2 cellular contexts compared by ENCODE assay signal in the genomic region with DNA sequence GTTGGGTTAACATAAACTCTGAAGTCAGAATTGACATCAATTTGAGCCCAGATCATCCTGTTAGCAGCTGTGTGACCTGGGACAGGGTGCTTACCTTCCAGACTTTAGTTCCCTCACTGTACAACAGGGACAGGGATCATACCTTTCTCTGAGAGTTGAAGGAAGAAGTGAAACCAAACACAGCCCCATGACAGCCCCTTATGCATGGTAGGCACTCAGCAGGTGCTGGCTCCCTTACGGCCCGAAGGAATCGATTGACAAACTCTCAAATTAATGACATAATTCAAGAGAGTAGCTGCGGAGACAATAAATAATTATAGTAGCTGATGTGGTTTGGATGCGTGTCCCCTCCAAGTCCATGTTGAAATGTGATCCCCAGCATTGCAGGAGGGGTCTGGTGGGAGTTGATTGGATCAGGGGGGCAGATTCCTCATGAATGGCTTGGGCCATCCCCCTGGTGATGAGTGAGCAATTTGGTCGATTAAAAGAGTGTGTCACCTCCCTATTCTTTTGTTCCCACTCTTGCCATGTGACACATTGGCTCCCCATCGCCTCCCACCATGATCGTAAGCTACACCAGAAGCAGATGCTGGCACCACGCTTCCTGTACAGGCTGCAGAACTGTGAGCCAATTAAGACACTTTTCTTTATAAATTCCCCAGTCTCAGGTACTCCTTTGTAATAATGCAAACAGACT.
TF ChIP-seq lines count a peak whose summit lies in the region.

No MANE protein-coding gene starts in this region.

TF ChIP-seq in GM23338, 12 proteins besides CTCF, POLR2A, EP300 and RAD21:
- TF ChIP-seq ZNF331 (CRISPR knock-in tag; IDR thresholded peaks at IDR 0.05; ENCODE audit: low read depth): no peak
- TF ChIP-seq, protein P1, sequence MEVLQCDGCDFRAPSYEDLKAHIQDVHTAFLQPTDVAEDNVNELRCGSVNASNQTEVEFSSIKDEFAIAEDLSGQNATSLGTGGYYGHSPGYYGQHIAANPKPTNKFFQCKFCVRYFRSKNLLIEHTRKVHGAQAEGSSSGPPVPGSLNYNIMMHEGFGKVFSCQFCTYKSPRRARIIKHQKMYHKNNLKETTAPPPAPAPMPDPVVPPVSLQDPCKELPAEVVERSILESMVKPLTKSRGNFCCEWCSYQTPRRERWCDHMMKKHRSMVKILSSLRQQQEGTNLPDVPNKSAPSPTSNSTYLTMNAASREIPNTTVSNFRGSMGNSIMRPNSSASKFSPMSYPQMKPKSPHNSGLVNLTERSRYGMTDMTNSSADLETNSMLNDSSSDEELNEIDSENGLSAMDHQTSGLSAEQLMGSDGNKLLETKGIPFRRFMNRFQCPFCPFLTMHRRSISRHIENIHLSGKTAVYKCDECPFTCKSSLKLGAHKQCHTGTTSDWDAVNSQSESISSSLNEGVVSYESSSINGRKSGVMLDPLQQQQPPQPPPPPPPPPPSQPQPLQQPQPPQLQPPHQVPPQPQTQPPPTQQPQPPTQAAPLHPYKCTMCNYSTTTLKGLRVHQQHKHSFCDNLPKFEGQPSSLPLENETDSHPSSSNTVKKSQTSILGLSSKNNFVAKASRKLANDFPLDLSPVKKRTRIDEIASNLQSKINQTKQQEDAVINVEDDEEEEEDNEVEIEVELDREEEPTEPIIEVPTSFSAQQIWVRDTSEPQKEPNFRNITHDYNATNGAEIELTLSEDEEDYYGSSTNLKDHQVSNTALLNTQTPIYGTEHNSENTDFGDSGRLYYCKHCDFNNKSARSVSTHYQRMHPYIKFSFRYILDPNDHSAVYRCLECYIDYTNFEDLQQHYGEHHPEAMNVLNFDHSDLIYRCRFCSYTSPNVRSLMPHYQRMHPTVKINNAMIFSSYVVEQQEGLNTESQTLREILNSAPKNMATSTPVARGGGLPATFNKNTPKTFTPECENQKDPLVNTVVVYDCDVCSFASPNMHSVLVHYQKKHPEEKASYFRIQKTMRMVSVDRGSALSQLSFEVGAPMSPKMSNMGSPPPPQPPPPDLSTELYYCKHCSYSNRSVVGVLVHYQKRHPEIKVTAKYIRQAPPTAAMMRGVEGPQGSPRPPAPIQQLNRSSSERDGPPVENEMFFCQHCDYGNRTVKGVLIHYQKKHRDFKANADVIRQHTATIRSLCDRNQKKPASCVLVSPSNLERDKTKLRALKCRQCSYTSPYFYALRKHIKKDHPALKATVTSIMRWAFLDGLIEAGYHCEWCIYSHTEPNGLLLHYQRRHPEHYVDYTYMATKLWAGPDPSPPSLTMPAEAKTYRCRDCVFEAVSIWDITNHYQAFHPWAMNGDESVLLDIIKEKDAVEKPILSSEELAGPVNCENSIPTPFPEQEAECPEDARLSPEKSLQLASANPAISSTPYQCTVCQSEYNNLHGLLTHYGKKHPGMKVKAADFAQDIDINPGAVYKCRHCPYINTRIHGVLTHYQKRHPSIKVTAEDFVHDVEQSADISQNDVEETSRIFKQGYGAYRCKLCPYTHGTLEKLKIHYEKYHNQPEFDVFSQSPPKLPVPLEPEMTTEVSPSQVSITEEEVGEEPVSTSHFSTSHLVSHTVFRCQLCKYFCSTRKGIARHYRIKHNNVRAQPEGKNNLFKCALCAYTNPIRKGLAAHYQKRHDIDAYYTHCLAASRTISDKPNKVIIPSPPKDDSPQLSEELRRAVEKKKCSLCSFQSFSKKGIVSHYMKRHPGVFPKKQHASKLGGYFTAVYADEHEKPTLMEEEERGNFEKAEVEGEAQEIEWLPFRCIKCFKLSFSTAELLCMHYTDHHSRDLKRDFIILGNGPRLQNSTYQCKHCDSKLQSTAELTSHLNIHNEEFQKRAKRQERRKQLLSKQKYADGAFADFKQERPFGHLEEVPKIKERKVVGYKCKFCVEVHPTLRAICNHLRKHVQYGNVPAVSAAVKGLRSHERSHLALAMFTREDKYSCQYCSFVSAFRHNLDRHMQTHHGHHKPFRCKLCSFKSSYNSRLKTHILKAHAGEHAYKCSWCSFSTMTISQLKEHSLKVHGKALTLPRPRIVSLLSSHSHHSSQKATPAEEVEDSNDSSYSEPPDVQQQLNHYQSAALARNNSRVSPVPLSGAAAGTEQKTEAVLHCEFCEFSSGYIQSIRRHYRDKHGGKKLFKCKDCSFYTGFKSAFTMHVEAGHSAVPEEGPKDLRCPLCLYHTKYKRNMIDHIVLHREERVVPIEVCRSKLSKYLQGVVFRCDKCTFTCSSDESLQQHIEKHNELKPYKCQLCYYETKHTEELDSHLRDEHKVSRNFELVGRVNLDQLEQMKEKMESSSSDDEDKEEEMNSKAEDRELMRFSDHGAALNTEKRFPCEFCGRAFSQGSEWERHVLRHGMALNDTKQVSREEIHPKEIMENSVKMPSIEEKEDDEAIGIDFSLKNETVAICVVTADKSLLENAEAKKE (CRISPR knock-in tag; IDR thresholded peaks at IDR 0.05): no peak
- TF ChIP-seq STAT1 (IDR thresholded peaks at IDR 0.05; ENCODE audit: unreplicated experiment): no peak
- TF ChIP-seq NANOG (IDR thresholded peaks at IDR 0.05; ENCODE audit: borderline replicate concordance): no peak
- TF ChIP-seq, protein P2, sequence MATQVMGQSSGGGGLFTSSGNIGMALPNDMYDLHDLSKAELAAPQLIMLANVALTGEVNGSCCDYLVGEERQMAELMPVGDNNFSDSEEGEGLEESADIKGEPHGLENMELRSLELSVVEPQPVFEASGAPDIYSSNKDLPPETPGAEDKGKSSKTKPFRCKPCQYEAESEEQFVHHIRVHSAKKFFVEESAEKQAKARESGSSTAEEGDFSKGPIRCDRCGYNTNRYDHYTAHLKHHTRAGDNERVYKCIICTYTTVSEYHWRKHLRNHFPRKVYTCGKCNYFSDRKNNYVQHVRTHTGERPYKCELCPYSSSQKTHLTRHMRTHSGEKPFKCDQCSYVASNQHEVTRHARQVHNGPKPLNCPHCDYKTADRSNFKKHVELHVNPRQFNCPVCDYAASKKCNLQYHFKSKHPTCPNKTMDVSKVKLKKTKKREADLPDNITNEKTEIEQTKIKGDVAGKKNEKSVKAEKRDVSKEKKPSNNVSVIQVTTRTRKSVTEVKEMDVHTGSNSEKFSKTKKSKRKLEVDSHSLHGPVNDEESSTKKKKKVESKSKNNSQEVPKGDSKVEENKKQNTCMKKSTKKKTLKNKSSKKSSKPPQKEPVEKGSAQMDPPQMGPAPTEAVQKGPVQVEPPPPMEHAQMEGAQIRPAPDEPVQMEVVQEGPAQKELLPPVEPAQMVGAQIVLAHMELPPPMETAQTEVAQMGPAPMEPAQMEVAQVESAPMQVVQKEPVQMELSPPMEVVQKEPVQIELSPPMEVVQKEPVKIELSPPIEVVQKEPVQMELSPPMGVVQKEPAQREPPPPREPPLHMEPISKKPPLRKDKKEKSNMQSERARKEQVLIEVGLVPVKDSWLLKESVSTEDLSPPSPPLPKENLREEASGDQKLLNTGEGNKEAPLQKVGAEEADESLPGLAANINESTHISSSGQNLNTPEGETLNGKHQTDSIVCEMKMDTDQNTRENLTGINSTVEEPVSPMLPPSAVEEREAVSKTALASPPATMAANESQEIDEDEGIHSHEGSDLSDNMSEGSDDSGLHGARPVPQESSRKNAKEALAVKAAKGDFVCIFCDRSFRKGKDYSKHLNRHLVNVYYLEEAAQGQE (IDR thresholded peaks at IDR 0.05; ENCODE audit: unreplicated experiment): no peak
- no peak for TF ChIP-seq POLR2AphosphoS5 (IDR thresholded peaks at IDR 0.05; ENCODE audit: low read depth)
- no peak for TF ChIP-seq CREB1 (CRISPR knock-in tag; IDR thresholded peaks at IDR 0.05; ENCODE audit: low read depth)
- TF ChIP-seq EZH2phosphoT487 (IDR thresholded peaks at IDR 0.05; ENCODE audit: unreplicated experiment): no peak

TF ChIP-seq in H1, 55 proteins besides CTCF, POLR2A, EP300 and RAD21:
- TF ChIP-seq, protein P3, sequence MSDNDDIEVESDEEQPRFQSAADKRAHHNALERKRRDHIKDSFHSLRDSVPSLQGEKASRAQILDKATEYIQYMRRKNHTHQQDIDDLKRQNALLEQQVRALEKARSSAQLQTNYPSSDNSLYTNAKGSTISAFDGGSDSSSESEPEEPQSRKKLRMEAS (IDR thresholded peaks at IDR 0.05): no peak
- TF ChIP-seq CHD2 (IDR thresholded peaks at IDR 0.05; ENCODE audit: low read length): no peak
- no peak for TF ChIP-seq RFX5 (IDR thresholded peaks at IDR 0.05; ENCODE audit: borderline replicate concordance, low read depth, low read length)
- no peak for TF ChIP-seq MAFK (IDR thresholded peaks at IDR 0.05; ENCODE audit: low read depth, low read length)
